In genomic region chr18:55779461-55779710, GRCh38 we compare ENCODE assay signal across 8 cellular contexts.
DNase-seq lines count a peak whose midpoint lies in the region; ATAC-seq and TF ChIP-seq lines count a peak whose summit lies in the region.

No MANE protein-coding gene starts in this region.

- no peak for TF ChIP-seq CTCF in AG04449 (IDR thresholded peaks at IDR 0.05; ENCODE audit: insufficient read depth, low read length, missing control alignments)

- POLR2A ChIA-PET in AG04449 (lab: Yijun Ruan, JAX) = no interaction called here

- H3K36me3 ChIP-seq in HUES48 (ENCODE audit: control insufficient read depth, insufficient read depth, low read length) (no peaks in the 10 kb centered on the region), duodenal mucosa (ENCODE audit: control insufficient read depth in 1 of 2, insufficient read depth in 2 of 2, low read length in 2 of 2) (no peaks in the 10 kb centered on the region), muscle layer of colon (ENCODE audit: insufficient read depth, low read length) (no peaks in the 10 kb centered on the region)

- CTCF ChIA-PET in AG04449 (lab: Yijun Ruan, JAX) = interaction anchor here (0.8 to 2.4 kb wide), 14 partner anchors 9 to 545 kb away, joined by 3 to 9 read pairs (median 5); no protein-coding TSS in a partner anchor

- ATAC-seq in GM18861 (IDR thresholded peaks at IDR 0.05; ENCODE audit: unreplicated experiment) (no peak), GM18519 (IDR thresholded peaks at IDR 0.05; ENCODE audit: low FRiP score, unreplicated experiment) (no peak), GM19467 (IDR thresholded peaks at IDR 0.05; ENCODE audit: unreplicated experiment) (no peak)

- H3K9ac ChIP-seq in HUES48 (ENCODE audit: low read depth, low read length) (no peak overlapping the region), duodenal mucosa (ENCODE audit: low read depth in 1 of 2, low read length in 2 of 2) (peak overlapping the region in 1 of 2 donors; percentile 21), muscle layer of colon (ENCODE audit: low read length) (peak overlapping the region; percentile 70)

- no peak for DNase-seq in AG04449 (ENCODE audit: low read depth, low spot score)
- DNase-seq in iPS-NIHi7 (ENCODE audit: extremely low spot score) = no peak

- H3K9me3 ChIP-seq in HUES48 (ENCODE audit: control insufficient read depth, insufficient read depth, low read length) (no peaks in the 10 kb centered on the region), duodenal mucosa (ENCODE audit: control insufficient read depth in 1 of 2, low read length in 2 of 2) (no peaks in the 10 kb centered on the region), muscle layer of colon (ENCODE audit: low read length) (no peaks in the 10 kb centered on the region)

- H3K27me3 ChIP-seq in HUES48 (ENCODE audit: control insufficient read depth, insufficient read depth, low read length) = peaks cover 22% of the 10 kb centered on the region
- peaks cover 0 to 9% of the 10 kb centered on the region in 2 donors for H3K27me3 ChIP-seq in duodenal mucosa (ENCODE audit: control insufficient read depth in 1 of 2, insufficient read depth in 2 of 2, low read length in 2 of 2)
- peaks cover 0 to 9% of the 10 kb centered on the region in 2 donors for H3K27me3 ChIP-seq in muscle layer of colon (ENCODE audit: control insufficient read depth in 1 of 2, insufficient read depth in 2 of 2, low read length in 2 of 2)

- H3K4me3 ChIP-seq in AG04449 (ENCODE audit: low read depth, low read length) (peak overlapping the region; percentile 62), HUES48 (ENCODE audit: low read depth, low read length) (peak overlapping the region; percentile 70), duodenal mucosa (ENCODE audit: low read depth in 1 of 2, low read length in 2 of 2) (peak overlapping the region; percentile 52 to 57), muscle layer of colon (ENCODE audit: low read depth in 1 of 2, low read length in 2 of 2) (peak overlapping the region; percentile 51 to 74)

- peaks cover 43% of the 10 kb centered on the region for H3K4me1 ChIP-seq in HUES48 (ENCODE audit: control insufficient read depth, insufficient read depth, low read length)
- H3K4me1 ChIP-seq in duodenal mucosa (ENCODE audit: control insufficient read depth in 1 of 2, insufficient read depth in 2 of 2, low read length in 2 of 2) = no peaks in the 10 kb centered on the region
- peaks cover 5% of the 10 kb centered on the region for H3K4me1 ChIP-seq in muscle layer of colon (ENCODE audit: insufficient read depth, low read length)

- peak overlapping the region; percentile 10 for H3K27ac ChIP-seq in HUES48 (ENCODE audit: low read depth, low read length)
- no peak overlapping the region for H3K27ac ChIP-seq in duodenal mucosa (ENCODE audit: low read depth, low read length)
- H3K27ac ChIP-seq in muscle layer of colon (ENCODE audit: low read depth, low read length) = peak overlapping the region; percentile 15
